In genomic region chr2:54871457-54872103, GRCh38 we compare ENCODE assay signal across 15 cellular contexts.
DNase-seq lines count a peak whose midpoint lies in the region; ATAC-seq and TF ChIP-seq lines count a peak whose summit lies in the region.
"Had no signal": no experiment of that assay in that cellular context is flagged by ENCODE, and none has a peak within 500 bp of the region (broad histone marks: within the 10 kb centered on the region; RNA-seq: fewer than 3 reads in every experiment).

No MANE protein-coding gene starts in this region.

- in situ Hi-C loops in brain microvascular endothelial cell (cut with HindIII; ENCODE audit: low pct_ligation_motif_present, low sequenced_read_pairs): no loop called here

- no peaks in the 10 kb centered on the region for H3K27me3 ChIP-seq in brain microvascular endothelial cell (replicated peaks)

- H3K9me3 Mint-ChIP-seq in activated naive CD4-positive, alpha-beta T cell treated with anti-CD3 and anti-CD28 coated beads, Interleukin-2, amount 10 ng/mL, durations not matched to agents 7 days and 5 days: no peaks in the 10 kb centered on the region

- H3K36me3 ChIP-seq in brain microvascular endothelial cell (replicated peaks): no peaks in the 10 kb centered on the region

- CTCF ChIA-PET in activated naive CD4-positive, alpha-beta T cell treated with anti-CD3 and anti-CD28 coated beads, Interleukin-2, amount 10 ng/mL, durations not matched to agents 7 days and 5 days (lab: Charles Lee): no interaction called here

- peaks cover 6% of the 10 kb centered on the region for H3K4me1 Mint-ChIP-seq in activated naive CD4-positive, alpha-beta T cell treated with anti-CD3 and anti-CD28 coated beads, Interleukin-2, amount 10 ng/mL, durations not matched to agents 7 days and 5 days

- DNase-seq in NCI-H2107 treated with DMSO at 0.1 percent for 48 hours (lab: John Stamatoyannopoulos, UW; ENCODE audit: unreplicated experiment) (peak; percentile 43), NCI-H2107 (lab: John Stamatoyannopoulos, UW) (no peak), NCI-H446 (lab: John Stamatoyannopoulos, UW) (peak; percentile 70 to 88), brain microvascular endothelial cell (peak; percentile 7), smooth muscle cell of the brain vasculature (ENCODE audit: low read depth, low spot score) (peak; percentile 63)
- no peak for DNase-seq in activated naive CD4-positive, alpha-beta T cell treated with anti-CD3 and anti-CD28 coated beads, Interleukin-2, amount 10 ng/mL, durations not matched to agents 7 days and 5 days
- DNase-seq: activated CD8-positive, alpha-beta memory T cell treated with anti-CD3 and anti-CD28 coated beads, Interleukin-2, amount 50 U/mL, for 48 hours; H7; NCI-H1048; stimulated activated CD4-positive, alpha-beta T cell treated with anti-CD3 and anti-CD28 coated beads, Interleukin-4, amount 100 ng/mL, for 24 hours; substantia nigra; T-helper 1 cell had no signal

- no peak overlapping the region for H3K4me3 ChIP-seq in brain microvascular endothelial cell (ENCODE audit: low read depth, low read length)

- TF ChIP-seq CTCF in brain microvascular endothelial cell (IDR thresholded peaks at IDR 0.05; ENCODE audit: low read depth, low read length, missing control alignments): no peak

- H3K27me3 Mint-ChIP-seq in activated naive CD4-positive, alpha-beta T cell treated with anti-CD3 and anti-CD28 coated beads, Interleukin-2, amount 10 ng/mL, durations not matched to agents 7 days and 5 days: no peaks in the 10 kb centered on the region

- no peaks in the 10 kb centered on the region for H3K36me3 Mint-ChIP-seq in activated naive CD4-positive, alpha-beta T cell treated with anti-CD3 and anti-CD28 coated beads, Interleukin-2, amount 10 ng/mL, durations not matched to agents 7 days and 5 days

- H3K27ac Mint-ChIP-seq in activated naive CD4-positive, alpha-beta T cell treated with anti-CD3 and anti-CD28 coated beads, Interleukin-2, amount 10 ng/mL, durations not matched to agents 7 days and 5 days: no peak overlapping the region

- ATAC-seq in HG03469 (IDR thresholded peaks at IDR 0.05; ENCODE audit: unreplicated experiment) (no peak), GM21576 (IDR thresholded peaks at IDR 0.05; ENCODE audit: unreplicated experiment) (no peak)
- ATAC-seq: esophagus mucosa had no signal

- no peak overlapping the region for H3K4me3 Mint-ChIP-seq in activated naive CD4-positive, alpha-beta T cell treated with anti-CD3 and anti-CD28 coated beads, Interleukin-2, amount 10 ng/mL, durations not matched to agents 7 days and 5 days

- H3K27ac ChIP-seq in brain microvascular endothelial cell: no peak overlapping the region

Comparison
In these comparisons a context has a peak if more than half of its experiments do, and no peak if none do; other contexts are left out.
1. DNase-seq: peak in NCI-H2107 treated with DMSO at 0.1 percent for 48 hours (single experiment), NCI-H446 (2 of 2), brain microvascular endothelial cell (single experiment) and smooth muscle cell of the brain vasculature (single experiment); none in NCI-H2107 (single experiment) and activated naive CD4-positive, alpha-beta T cell treated with anti-CD3 and anti-CD28 coated beads, Interleukin-2, amount 10 ng/mL, durations not matched to agents 7 days and 5 days (single experiment).